Comparison of ENCODE assay signal across 19 cellular contexts in genomic region chr19:24078688-24079087, GRCh38.
"Had no signal": no experiment of that assay in that cellular context is flagged by ENCODE, and none has a peak within 500 bp of the region (broad histone marks: within the 10 kb centered on the region; RNA-seq: fewer than 3 reads in every experiment).

No MANE protein-coding gene starts in this region.

- H3K27ac ChIP-seq: colonic mucosa, foreskin keratinocyte, lower lobe of right lung, spleen, upper lobe of left lung had no signal

- H3K36me3 ChIP-seq: colonic mucosa had no signal

- FAIRE-seq: astrocyte had no signal

- H3K27me3 ChIP-seq: colonic mucosa, foreskin keratinocyte, spleen, upper lobe of left lung had no signal

- DNase-seq: activated CD4-positive, alpha-beta T cell treated with anti-CD3 and anti-CD28 coated beads for 4 hours; activated CD8-positive, alpha-beta memory T cell treated with anti-CD3 and anti-CD28 coated beads, Interleukin-2, amount 50 U/mL, for 4 hours; activated CD8-positive, alpha-beta T cell treated with anti-CD3 and anti-CD28 coated beads for 36 hours; activated naive CD4-positive, alpha-beta T cell; activated naive CD8-positive, alpha-beta T cell treated with anti-CD3 and anti-CD28 coated beads, Interleukin-2, amount 50 U/mL, for 24 hours; colonic mucosa; foreskin keratinocyte; lower lobe of right lung; midbrain; spleen; stimulated activated CD4-positive, alpha-beta T cell treated with anti-CD3 and anti-CD28 coated beads, Interleukin-2, amount 100 ng/mL, for 24 hours; stimulated activated naive CD4-positive, alpha-beta T cell; substantia nigra; SW 1271; upper lobe of left lung; WERI-Rb-1 had no signal

- H3K27ac Mint-ChIP-seq: activated CD8-positive, alpha-beta T cell treated with anti-CD3 and anti-CD28 coated beads for 36 hours; activated naive CD8-positive, alpha-beta T cell treated with anti-CD3 and anti-CD28 coated beads, Interleukin-2, amount 50 U/mL, for 24 hours; activated T-helper 1 cell treated with anti-CD3 and anti-CD28 coated beads, Interleukin-12 subunit alpha, Interleukin-12 subunit beta, Interleukin-2, Interleukin-4 antibody, amounts not matched to agents 30 ng/mL and 10 ng/mL and 1 ng/mL, durations not matched to agents 14 hours and 24 hours and 36 hours had no signal

- H3K4me1 ChIP-seq: colonic mucosa, lower lobe of right lung, spleen, upper lobe of left lung had no signal

- H3K4me3 Mint-ChIP-seq: activated CD8-positive, alpha-beta T cell treated with anti-CD3 and anti-CD28 coated beads for 36 hours; activated naive CD8-positive, alpha-beta T cell treated with anti-CD3 and anti-CD28 coated beads, Interleukin-2, amount 50 U/mL, for 24 hours; activated T-helper 1 cell treated with anti-CD3 and anti-CD28 coated beads, Interleukin-12 subunit alpha, Interleukin-12 subunit beta, Interleukin-2, Interleukin-4 antibody, amounts not matched to agents 30 ng/mL and 10 ng/mL and 1 ng/mL, durations not matched to agents 14 hours and 24 hours and 36 hours had no signal

- H3K9me3 ChIP-seq: colonic mucosa, lower lobe of right lung, upper lobe of left lung had no signal

- H3K4me3 ChIP-seq: colonic mucosa, lower lobe of right lung, spleen, upper lobe of left lung had no signal

- H3K27me3 Mint-ChIP-seq: activated CD8-positive, alpha-beta T cell treated with anti-CD3 and anti-CD28 coated beads for 36 hours; activated naive CD8-positive, alpha-beta T cell treated with anti-CD3 and anti-CD28 coated beads, Interleukin-2, amount 50 U/mL, for 24 hours had no signal

- ATAC-seq: activated CD8-positive, alpha-beta T cell treated with anti-CD3 and anti-CD28 coated beads for 36 hours; activated naive CD8-positive, alpha-beta T cell treated with anti-CD3 and anti-CD28 coated beads, Interleukin-2, amount 50 U/mL, for 24 hours; foreskin keratinocyte; lower lobe of right lung; sciatic nerve had no signal
